12 cellular contexts compared by ENCODE assay signal in genomic region chr11:102138677-102139076, GRCh38. TPM values are rescaled to one million over a fixed set of nuclear protein-coding genes. Genes with fewer than 3 reads are reported as not detected.
DNase-seq lines count a peak whose midpoint lies in the region; ATAC-seq, FAIRE-seq and TF ChIP-seq lines count a peak whose summit lies in the region.
"Had no signal": no experiment of that assay in that cellular context is flagged by ENCODE, and none has a peak within 500 bp of the region (broad histone marks: within the 10 kb centered on the region; RNA-seq: fewer than 3 reads in every experiment).

No MANE protein-coding gene starts in this region.

- H2AFZ ChIP-seq in IMR-90 (replicated peaks; ENCODE audit: low read length, poor library complexity) (no peak overlapping the region), keratinocyte (ENCODE audit: control insufficient read depth, low read length) (no peak overlapping the region)

- TF ChIP-seq RAD21 in IMR-90 (IDR thresholded peaks at IDR 0.05; ENCODE audit: low read length): no peak

- no peak for FAIRE-seq in keratinocyte (lab: Jason Lieb, UNC)

- H3K4me1 Mint-ChIP-seq in natural killer cell treated with Interleukin-12 subunit alpha and Interleukin-12 subunit beta and Interleukin-15 and Interleukin-18, amount 100 ng/mL, for 72 hours (ENCODE audit: low read depth in 2 of 2): no peaks in the 10 kb centered on the region

- H3K79me2 ChIP-seq in keratinocyte (ENCODE audit: control insufficient read depth, insufficient read depth, low read length): peaks cover 90% of the 10 kb centered on the region

- dilution Hi-C loops in IMR-90 (cut with HindIII; ENCODE audit: low sequenced_read_pairs, unreplicated experiment) (no loop called here), keratinocyte (cut with MboI; ENCODE audit: extremely low pct_ligation_motif_present, low sequenced_read_pairs) (no loop called here)

- POLR2A ChIA-PET in IMR-90 (lab: Charles Lee; ENCODE audit: unreplicated experiment): no interaction called here

- no TSS peak for BruUV-seq in IMR-90 (replicated peaks; lab: Mats Ljungman, UMichigan)

- H3K9ac ChIP-seq in IMR-90 (ENCODE audit: low read depth, low read length) (no peak overlapping the region; the same call in 1 of the 2 replicates), keratinocyte (ENCODE audit: control insufficient read depth, extremely low read depth, insufficient read depth, low read length) (peak overlapping the region; percentile 67)

- in situ Hi-C loops in IMR-90 (cut with MboI; ENCODE audit: low sequenced_read_pairs): no loop called here
- in situ Hi-C loops in astrocyte of the spinal cord (cut with HindIII; ENCODE audit: low sequenced_read_pairs): no loop called here

- no peak overlapping the region for H3K27ac Mint-ChIP-seq in natural killer cell treated with Interleukin-12 subunit alpha and Interleukin-12 subunit beta and Interleukin-15 and Interleukin-18, amount 100 ng/mL, for 72 hours
- H3K27ac Mint-ChIP-seq: activated T-cell treated with anti-CD3 and anti-CD28 coated beads, Interleukin-2, amount 50 U/mL, for 72 hours had no signal

- peaks cover 2 to 8% of the 10 kb centered on the region in 2 donors for H3K27me3 Mint-ChIP-seq in natural killer cell treated with Interleukin-12 subunit alpha and Interleukin-12 subunit beta and Interleukin-15 and Interleukin-18, amount 100 ng/mL, for 72 hours

- H3K27ac ChIP-seq in IMR-90 (ENCODE audit: insufficient read depth, low read length) (peak overlapping the region; percentile 97; the same call in 1 of the 2 replicates), keratinocyte (ENCODE audit: control insufficient read depth, insufficient read depth, low read length) (peak overlapping the region; percentile 92), upper lobe of left lung (peak overlapping the region in 3 of 4 donors; percentile 10 to 57 (median 13))
- H3K27ac ChIP-seq: ovary had no signal

- no CpG with 5 or more reads among the region's 3 CpGs for WGBS in IMR-90 (ENCODE audit: extremely low coverage in 2 of 2, insufficient read length in 1 of 2), 2 experiments
- 55 to 61% methylated on average over 3 of the region's 3 CpGs for whole genome bisulfite sequencing in upper lobe of left lung, 2 donors

- TF ChIP-seq POLR2A in IMR-90 (IDR thresholded peaks at IDR 0.05; ENCODE audit: low read depth, low read length) (no peak), upper lobe of left lung (IDR thresholded peaks at IDR 0.05) (no peak)

- peak overlapping the region; percentile 32; the same call in 1 of the 2 replicates for H3K18ac ChIP-seq in IMR-90 (ENCODE audit: low read depth, low read length)

- H4K5ac ChIP-seq in IMR-90 (ENCODE audit: low read depth, low read length): peak overlapping the region; percentile 91; the same call in 1 of the 2 replicates

- H4K20me1 ChIP-seq in IMR-90 (ENCODE audit: insufficient read depth, low read length): peaks cover 29% of the 10 kb centered on the region; the same call in 1 of the 2 replicates
- H4K20me1 ChIP-seq in keratinocyte (ENCODE audit: control insufficient read depth, extremely low read depth, insufficient read depth, low read length): no peaks in the 10 kb centered on the region

- H4K8ac ChIP-seq in IMR-90 (ENCODE audit: low read depth in 2 of 2, low read length in 2 of 2): peak overlapping the region; percentile 61 to 90; a peak in 2 of 4 replicates

- no peak overlapping the region for H3K23ac ChIP-seq in IMR-90 (ENCODE audit: low read depth, low read length)

- H3K14ac ChIP-seq in IMR-90 (replicated peaks; ENCODE audit: low read depth, low read length): no peak overlapping the region; the same call in 1 of the 2 replicates

- H3K36me3 ChIP-seq in IMR-90 (ENCODE audit: control insufficient read depth, insufficient read depth, low read length) (peaks cover 3% of the 10 kb centered on the region; the same call in 1 of the 2 replicates), keratinocyte (ENCODE audit: control insufficient read depth in 2 of 2, extremely low read depth in 1 of 2, insufficient read depth in 2 of 2, low read length in 2 of 2) (peaks cover 1 to 7% of the 10 kb centered on the region in 2 experiments), upper lobe of left lung (no peaks in the 10 kb centered on the region)
- H3K36me3 ChIP-seq: ovary had no signal

- H2BK15ac ChIP-seq in IMR-90 (ENCODE audit: low read depth, low read length): no peak overlapping the region

- peak overlapping the region; percentile 95; the same call in 1 of the 2 replicates for H2BK20ac ChIP-seq in IMR-90 (ENCODE audit: low read depth, low read length)

- peak overlapping the region; percentile 89; the same call in 1 of the 2 replicates for H4K91ac ChIP-seq in IMR-90 (ENCODE audit: insufficient read depth, low read depth, low read length)

- H3K9me3 Mint-ChIP-seq in natural killer cell treated with Interleukin-12 subunit alpha and Interleukin-12 subunit beta and Interleukin-15 and Interleukin-18, amount 100 ng/mL, for 72 hours: no peaks in the 10 kb centered on the region
- H3K9me3 Mint-ChIP-seq: activated T-cell treated with anti-CD3 and anti-CD28 coated beads, Interleukin-2, amount 50 U/mL, for 72 hours had no signal

- peak overlapping the region; percentile 73; the same call in 1 of the 2 replicates for H3K56ac ChIP-seq in IMR-90 (ENCODE audit: extremely low read depth, insufficient read depth, low read length)

- H2AK9ac ChIP-seq in IMR-90 (replicated peaks; ENCODE audit: low read depth, low read length, poor library complexity): no peak overlapping the region

- H2BK120ac ChIP-seq in IMR-90 (ENCODE audit: low read depth, low read length): peak overlapping the region; percentile 98; the same call in 1 of the 2 replicates

- TF ChIP-seq CTCF in IMR-90 (conservative IDR thresholded peaks at IDR 0.05; ENCODE audit: low read depth, low read length) (no peak), astrocyte of the spinal cord (IDR thresholded peaks at IDR 0.05; ENCODE audit: low read depth, low read length) (no peak), keratinocyte (optimal IDR thresholded peaks at IDR 0.05 in 1 of 3, IDR thresholded peaks at IDR 0.05 in 1 of 3, conservative IDR thresholded peaks at IDR 0.05 in 1 of 3; ENCODE audit: extremely low read depth in 1 of 3, insufficient read depth in 2 of 3, low read length in 3 of 3) (no peak), upper lobe of left lung (IDR thresholded peaks at IDR 0.05) (no peak)

- no peak overlapping the region for H2AK5ac ChIP-seq in IMR-90 (ENCODE audit: low read depth, low read length)

- peak overlapping the region; percentile 97; the same call in 1 of the 2 replicates for H3K4ac ChIP-seq in IMR-90 (ENCODE audit: low read depth, low read length)

- H3K27me3 ChIP-seq in IMR-90 (ENCODE audit: control insufficient read depth, insufficient read depth, low read length): no peaks in the 10 kb centered on the region
- H3K27me3 ChIP-seq in keratinocyte (ENCODE audit: control insufficient read depth, extremely low read depth, insufficient read depth, low read length): no peaks in the 10 kb centered on the region
- no peaks in the 10 kb centered on the region for H3K27me3 ChIP-seq in upper lobe of left lung
- H3K27me3 ChIP-seq: MG63, ovary had no signal

- CTCF ChIA-PET in IMR-90 (lab: Yijun Ruan, JAX): no interaction called here

- H3K9me3 ChIP-seq in IMR-90 (ENCODE audit: control insufficient read depth, insufficient read depth, low read length): peaks cover 5% of the 10 kb centered on the region; the same call in 1 of the 2 replicates
- no peaks in the 10 kb centered on the region for H3K9me3 ChIP-seq in keratinocyte (ENCODE audit: control insufficient read depth, low read depth, low read length)
- no peaks in the 10 kb centered on the region for H3K9me3 ChIP-seq in upper lobe of left lung
- H3K9me3 ChIP-seq: MG63, ovary had no signal

- H3K9me1 ChIP-seq in IMR-90 (ENCODE audit: insufficient read depth, low read length) (peaks cover 7% of the 10 kb centered on the region), keratinocyte (ENCODE audit: control insufficient read depth, extremely low read depth, insufficient read depth, low read length) (no peaks in the 10 kb centered on the region)

- H2BK5ac ChIP-seq in IMR-90 (ENCODE audit: low read depth, low read length, poor library complexity, severe bottlenecking): peak overlapping the region; percentile 98

- intact Hi-C loops in IMR-90 (cut with micrococcal nuclease): loop anchor here (2.0 to 5.0 kb wide), 2 partner anchors 24 to 89 kb away; no protein-coding TSS in a partner anchor

- H3K4me2 ChIP-seq in IMR-90 (ENCODE audit: low read depth, low read length) (peak overlapping the region; percentile 81; the same call in 1 of the 2 replicates), keratinocyte (ENCODE audit: control insufficient read depth, extremely low read depth, insufficient read depth, low read depth, low read length) (peak overlapping the region; percentile 82)

- DNase-seq in IMR-90 (peak; percentile 92), astrocyte of the spinal cord (ENCODE audit: low read depth, low spot score) (peak; percentile 92), keratinocyte (ENCODE audit: low read depth, low spot score) (peak; percentile 45), upper lobe of left lung (no peak), NCI-H774 (lab: John Stamatoyannopoulos, UW) (no peak), retina (no peak)
- DNase-seq in natural killer cell treated with Interleukin-12 subunit alpha and Interleukin-12 subunit beta and Interleukin-15 and Interleukin-18, amount 100 ng/mL, for 72 hours (ENCODE audit: low spot score): no peak
- DNase-seq: activated T-cell treated with anti-CD3 and anti-CD28 coated beads, Interleukin-2, amount 50 U/mL, for 72 hours; cortex of kidney; H7; ovary had no signal

- TF ChIP-seq EP300 in upper lobe of left lung (IDR thresholded peaks at IDR 0.05): no peak

- ATAC-seq in IMR-90 (ENCODE audit: low read depth) (peak; percentile 62), upper lobe of left lung (ENCODE audit: low FRiP score in 2 of 2) (peak in 1 of 2 donors; percentile 26)
- no peak for ATAC-seq in natural killer cell treated with Interleukin-12 subunit alpha and Interleukin-12 subunit beta and Interleukin-15 and Interleukin-18, amount 100 ng/mL, for 72 hours
- ATAC-seq: activated T-cell treated with anti-CD3 and anti-CD28 coated beads, Interleukin-2, amount 50 U/mL, for 72 hours had no signal

- H3K4me1 ChIP-seq in IMR-90 (ENCODE audit: control insufficient read depth, insufficient read depth, low read length) (peaks cover 17% of the 10 kb centered on the region), keratinocyte (ENCODE audit: control insufficient read depth, extremely low read depth, insufficient read depth, low read length) (peaks cover 19% of the 10 kb centered on the region), upper lobe of left lung (peaks cover 11 to 23% (median 14%) of the 10 kb centered on the region in 4 donors)

- H3K4me3 Mint-ChIP-seq in natural killer cell treated with Interleukin-12 subunit alpha and Interleukin-12 subunit beta and Interleukin-15 and Interleukin-18, amount 100 ng/mL, for 72 hours: no peak overlapping the region
- H3K4me3 Mint-ChIP-seq: activated T-cell treated with anti-CD3 and anti-CD28 coated beads, Interleukin-2, amount 50 U/mL, for 72 hours had no signal

- H3K36me3 Mint-ChIP-seq in natural killer cell treated with Interleukin-12 subunit alpha and Interleukin-12 subunit beta and Interleukin-15 and Interleukin-18, amount 100 ng/mL, for 72 hours: no peaks in the 10 kb centered on the region

- no peak overlapping the region for H3K4me3 ChIP-seq in IMR-90 (ENCODE audit: insufficient read depth, low read depth, low read length)
- H3K4me3 ChIP-seq in astrocyte of the spinal cord (ENCODE audit: low read depth, low read length): no peak overlapping the region
- H3K4me3 ChIP-seq in keratinocyte (ENCODE audit: control insufficient read depth in 2 of 3, extremely low read depth in 1 of 3, insufficient read depth in 2 of 3, low read depth in 1 of 3, low read length in 3 of 3): no peak overlapping the region
- H3K4me3 ChIP-seq in upper lobe of left lung: no peak overlapping the region
- H3K4me3 ChIP-seq: MG63, ovary had no signal

- peaks cover 4 to 45% of the 10 kb centered on the region in 2 experiments; a peak in 2 of 4 replicates for H3K79me1 ChIP-seq in IMR-90 (ENCODE audit: low read depth in 1 of 2, low read length in 2 of 2)

RNA-seq across cellular contexts. Expression of gene YAP1, which starts 28.4 kb away (rescaled TPM):
- 207 and 251 TPM in 2 replicates for total RNA-seq in IMR-90 (2012; rRNA removed)
- 116 and 121 TPM in 2 replicates for polyA plus RNA-seq in IMR-90 (2012; rRNA removed)
- 43.6 and 73.6 TPM in 2 replicates for polyA plus RNA-seq in IMR-90 (2012; cell fraction: cytosol; rRNA removed)
- 55.7 and 77.4 TPM in 2 replicates for polyA plus RNA-seq in IMR-90 (2012; cell fraction: nucleus; rRNA removed; ENCODE audit: low replicate concordance)
- polyA plus RNA-seq in keratinocyte: 89.8 to 125 TPM (median 105 TPM) in 3 replicates
- 73.1 TPM for polyA plus RNA-seq in keratinocyte (2011; ENCODE audit: low read depth)
- polyA plus RNA-seq in keratinocyte (2011; cell fraction: cytosol; rRNA removed): 95.6 and 114 TPM in 2 replicates
- 132 and 152 TPM in 2 replicates for polyA plus RNA-seq in keratinocyte (2011; cell fraction: nucleus; rRNA removed)
- polyA plus RNA-seq in keratinocyte (2012; ENCODE audit: low replicate concordance): 66.6 and 104 TPM in 2 replicates
- 237 to 310 TPM (median 294 TPM) in 3 replicates for polyA minus RNA-seq in keratinocyte
- polyA minus RNA-seq in keratinocyte (2011; cell fraction: cytosol; rRNA and poly(A)+ RNA removed): 154 TPM
- polyA minus RNA-seq in keratinocyte (2011; cell fraction: nucleus; rRNA and poly(A)+ RNA removed): 166 and 273 TPM in 2 replicates
- total RNA-seq in upper lobe of left lung: 100 to 1,000 TPM in 5 of 6 donors, 10 to 100 TPM in 1; 99.2 to 262 (median 190) TPM
- under 1 TPM in 1 of 2 donors, not detected in 1; 0.56 TPM for total RNA-seq in natural killer cell treated with Interleukin-12 subunit alpha and Interleukin-12 subunit beta and Interleukin-15 and Interleukin-18, amount 100 ng/mL, for 72 hours

Comparison
In these comparisons a context has a peak if more than half of its experiments do, and no peak if none do; other contexts are left out.
1. DNase-seq: peak in IMR-90 (single experiment), astrocyte of the spinal cord (single experiment) and keratinocyte (single experiment); none in upper lobe of left lung (0 of 2), natural killer cell treated with Interleukin-12 subunit alpha and Interleukin-12 subunit beta and Interleukin-15 and Interleukin-18, amount 100 ng/mL, for 72 hours (single experiment), NCI-H774 (single experiment) and retina (single experiment).
2. H3K27ac ChIP-seq: peak in every context shown above with its lines; median percentile 97 in IMR-90; 92 in keratinocyte; 13 in upper lobe of left lung.
3. RNA of gene YAP1, which starts 28.4 kb away (total RNA-seq): 207 to 251 TPM in IMR-90 and 99.2 to 262 TPM in upper lobe of left lung; 0.56 TPM in natural killer cell treated with Interleukin-12 subunit alpha and Interleukin-12 subunit beta and Interleukin-15 and Interleukin-18, amount 100 ng/mL, for 72 hours; every median in the first group is over 10 times any median in the second.